ENCODE assay signal across 8 cellular contexts in genomic region chr1:27430903-27431653, GRCh38. TPM values are rescaled to one million over a fixed set of nuclear protein-coding genes. Genes with fewer than 3 reads are reported as not detected.
DNase-seq lines count a peak whose midpoint lies in the region; ATAC-seq and TF ChIP-seq lines count a peak whose summit lies in the region.

No MANE protein-coding gene starts in this region.

- H3K36me3 ChIP-seq in sigmoid colon (peaks cover 0 to 10% (median 0%) of the 10 kb centered on the region in 4 donors), MG63 (peaks cover 25% of the 10 kb centered on the region)

- H3K4me1 Mint-ChIP-seq in H9, result peaks cover 39 to 41% of the 10 kb centered on the region in 2 experiments
- H3K4me1 Mint-ChIP-seq in T-helper 2 cell treated with Interferon-gamma antibody and Interleukin-4, amounts not matched to agents 5 μg/mL and 100 μg/mL, for 36 hours (ENCODE audit: low read depth), result peaks cover 63% of the 10 kb centered on the region

- no peak overlapping the region for H3K18ac ChIP-seq in H9 (ENCODE audit: insufficient read length, low read depth, low read length)

- H2BK5ac ChIP-seq in H9 (ENCODE audit: insufficient read length, low read length), result peak overlapping the region; percentile 46

- H3K9me3 ChIP-seq in H9 (ENCODE audit: control insufficient read depth, low read depth, low read length), result no peaks in the 10 kb centered on the region
- no peaks in the 10 kb centered on the region for H3K9me3 ChIP-seq in sigmoid colon
- H3K9me3 ChIP-seq in MG63, result no peaks in the 10 kb centered on the region

- no peak overlapping the region for H3K9ac ChIP-seq in H9 (ENCODE audit: extremely low read depth, insufficient read length, low read length)

- no peaks in the 10 kb centered on the region for H3K27me3 ChIP-seq in H9 (ENCODE audit: insufficient read depth, low read length)
- H3K27me3 ChIP-seq in sigmoid colon, result no peaks in the 10 kb centered on the region
- no peaks in the 10 kb centered on the region for H3K27me3 ChIP-seq in MG63

- peaks cover 7 to 15% (median 14%) of the 10 kb centered on the region in 3 experiments; a peak in 6 of 7 replicates for H3K36me3 Mint-ChIP-seq in H9 (ENCODE audit: insufficient read depth in 1 of 3, low read depth in 3 of 3)
- peaks cover 23% of the 10 kb centered on the region for H3K36me3 Mint-ChIP-seq in T-helper 2 cell treated with Interferon-gamma antibody and Interleukin-4, amounts not matched to agents 5 μg/mL and 100 μg/mL, for 36 hours (ENCODE audit: low read depth)

- no peak overlapping the region for H3K56ac ChIP-seq in H9 (ENCODE audit: insufficient read length, low read depth, low read length)

- no peak overlapping the region for H4K5ac ChIP-seq in H9 (ENCODE audit: insufficient read length, low read depth, low read length)

- no peaks in the 10 kb centered on the region for H3K23me2 ChIP-seq in H9 (ENCODE audit: insufficient read length, low read depth, low read length, poor library complexity, severe bottlenecking)

- DNase-seq in H9, result no peak
- DNase-seq in T-helper 2 cell treated with Interferon-gamma antibody and Interleukin-4, amounts not matched to agents 5 μg/mL and 100 μg/mL, for 36 hours (ENCODE audit: low spot score), result peak; percentile 15
- peak; percentile 49 for DNase-seq in fibroblast of the aortic adventitia (ENCODE audit: low read depth)
- no peak for DNase-seq in sigmoid colon
- no peak for DNase-seq in MG63
- DNase-seq in DMS153 (lab: John Stamatoyannopoulos, UW), result no peak
- DNase-seq in stimulated activated CD4-positive, alpha-beta T cell treated with anti-CD3 and anti-CD28 coated beads, Interleukin-2, amount 100 ng/mL, for 24 hours, result no peak

- H2BK20ac ChIP-seq in H9 (ENCODE audit: low read depth, low read length, poor library complexity, severe bottlenecking), result no peak overlapping the region

- H2BK15ac ChIP-seq in H9 (ENCODE audit: low read depth, low read length), result no peak overlapping the region

- H4K91ac ChIP-seq in H9 (ENCODE audit: insufficient read length, low read depth, low read length), result no peak overlapping the region

- ATAC-seq in HG03354 (IDR thresholded peaks at IDR 0.05; ENCODE audit: poor library complexity, severe bottlenecking, unreplicated experiment), result no peak

- no peak overlapping the region for H3K4me2 ChIP-seq in H9 (ENCODE audit: insufficient read depth, insufficient read length, low read length)

- H3K4me3 ChIP-seq in fibroblast of the aortic adventitia (ENCODE audit: low read depth, low read length), result no peak overlapping the region
- no peak overlapping the region for H3K4me3 ChIP-seq in sigmoid colon
- H3K4me3 ChIP-seq in MG63, result no peak overlapping the region

- no CpG with 5 or more reads among the region's 1 CpG for WGBS in H9 (ENCODE audit: extremely low coverage, insufficient read length, low lambda C conversion rate)
- WGBS in sigmoid colon, 2 donors, result 47 to 65% methylated on average over 1 of the region's 1 CpG

- TF ChIP-seq EP300 in sigmoid colon (IDR thresholded peaks at IDR 0.05), result peak in 1 of 4 donors; percentile 51

- H3K27ac ChIP-seq in H9 (ENCODE audit: insufficient read length, low read depth, low read length) (peak overlapping the region; percentile 51), sigmoid colon (peak overlapping the region; percentile 75 to 87 (median 82))

- H3K4me3 Mint-ChIP-seq in H9, result no peak overlapping the region; a peak in 1 of 5 replicates
- H3K4me3 Mint-ChIP-seq in T-helper 2 cell treated with Interferon-gamma antibody and Interleukin-4, amounts not matched to agents 5 μg/mL and 100 μg/mL, for 36 hours, result peak overlapping the region; percentile 71

- H2BK120ac ChIP-seq in H9 (ENCODE audit: low read depth, low read length, poor library complexity, severe bottlenecking), result no peak overlapping the region

- no peak overlapping the region for H3K23ac ChIP-seq in H9 (ENCODE audit: insufficient read length, low read depth, low read length)

- no peak for TF ChIP-seq POLR2A in sigmoid colon (IDR thresholded peaks at IDR 0.05)

- no peaks in the 10 kb centered on the region for H4K20me1 ChIP-seq in H9 (ENCODE audit: control insufficient read depth, insufficient read depth, insufficient read length)

- H3K27me3 Mint-ChIP-seq in H9 (ENCODE audit: low read depth), result no peaks in the 10 kb centered on the region
- no peaks in the 10 kb centered on the region for H3K27me3 Mint-ChIP-seq in T-helper 2 cell treated with Interferon-gamma antibody and Interleukin-4, amounts not matched to agents 5 μg/mL and 100 μg/mL, for 36 hours (ENCODE audit: low read depth)

- H3K4me1 ChIP-seq in H9 (ENCODE audit: insufficient read depth, low read length) (peaks cover 15% of the 10 kb centered on the region; the same call in 1 of the 2 replicates), sigmoid colon (peaks cover 0 to 94% (median 81%) of the 10 kb centered on the region in 4 donors)

- no peak overlapping the region for H2BK12ac ChIP-seq in H9 (ENCODE audit: insufficient read length, low read depth, low read length)

- H4K8ac ChIP-seq in H9 (replicated peaks; ENCODE audit: insufficient read length, low read depth, low read length), result no peak overlapping the region

- no peak overlapping the region for H3K4ac ChIP-seq in H9 (ENCODE audit: low read depth, low read length)

- TF ChIP-seq CTCF in H9 (conservative IDR thresholded peaks at IDR 0.05) (no peak), fibroblast of the aortic adventitia (IDR thresholded peaks at IDR 0.05; ENCODE audit: insufficient read depth, low read length) (peak; percentile 9), sigmoid colon (IDR thresholded peaks at IDR 0.05) (no peak)

- no peak overlapping the region for H2AFZ ChIP-seq in H9 (ENCODE audit: low read length)

- no peak overlapping the region for H3T11ph ChIP-seq in H9 (ENCODE audit: low read length)

- H3K79me1 ChIP-seq in H9 (ENCODE audit: insufficient read depth, low read depth, low read length, poor library complexity, severe bottlenecking), result peaks cover 3% of the 10 kb centered on the region

- no peaks in the 10 kb centered on the region for H3K9me3 Mint-ChIP-seq in H9
- H3K9me3 Mint-ChIP-seq in T-helper 2 cell treated with Interferon-gamma antibody and Interleukin-4, amounts not matched to agents 5 μg/mL and 100 μg/mL, for 36 hours, result no peaks in the 10 kb centered on the region

- H3K14ac ChIP-seq in H9 (ENCODE audit: insufficient read depth, low read length), result no peak overlapping the region

- H3K27ac Mint-ChIP-seq in H9, result peak overlapping the region; percentile 81 to 95 (median 87)
- peak overlapping the region; percentile 75 for H3K27ac Mint-ChIP-seq in T-helper 2 cell treated with Interferon-gamma antibody and Interleukin-4, amounts not matched to agents 5 μg/mL and 100 μg/mL, for 36 hours

- peaks cover 9% of the 10 kb centered on the region; the same call in 1 of the 2 replicates for H3K79me2 ChIP-seq in H9 (ENCODE audit: insufficient read depth, low read length)

- intact Hi-C loops in sigmoid colon (cut with DNase I), result loop anchor here (5.0 kb wide), 1 partner anchor 36 kb away; no protein-coding TSS in a partner anchor

- no peak overlapping the region for H2AK5ac ChIP-seq in H9 (ENCODE audit: insufficient read length, low read length)

RNA-seq across cellular contexts. Expression of gene GPR3, which starts 38.7 kb away (rescaled TPM):
- total RNA-seq in H9 (2021) (4.3 and 4.4 TPM in 2 replicates), fibroblast of the aortic adventitia (ENCODE audit: low replicate concordance) (0.99 TPM in 1 of 2 replicates, not detected in the other), sigmoid colon (1 to 10 TPM in 1 of 4 donors, under 1 TPM in 1, not detected in 2; 0.36 to 2.0 TPM)
- under 1 TPM in 1 of 3 donors, not detected in 2; 0.54 TPM for polyA plus RNA-seq in sigmoid colon
- not detected in 2 replicates for total RNA-seq in MG63 (2014; rRNA removed; shearing (Covaris generic); ENCODE audit: low replicate concordance)

RNA-seq across cellular contexts. Expression of gene CD164L2, which starts 47.9 kb away (rescaled TPM):
- 1.2 and 1.5 TPM in 2 replicates for total RNA-seq in H9 (2021)
- total RNA-seq in fibroblast of the aortic adventitia (ENCODE audit: low replicate concordance), result not detected in 2 replicates
- not detected for total RNA-seq in sigmoid colon
- polyA plus RNA-seq in sigmoid colon, result 1 to 10 TPM in 2 of 3 donors, not detected in 1; 1.2 to 1.9 TPM
- total RNA-seq in MG63 (2014; rRNA removed; shearing (Covaris generic); ENCODE audit: low replicate concordance), result not detected in 2 replicates

RNA-seq across cellular contexts. Expression of gene FCN3, which starts 56.5 kb away (rescaled TPM):
- 0.22 TPM in 2 replicates for total RNA-seq in H9 (2021)
- not detected in 2 replicates for total RNA-seq in fibroblast of the aortic adventitia (ENCODE audit: low replicate concordance)
- 1 to 10 TPM in 3 of 4 donors, under 1 TPM in 1; 0.49 to 4.5 (median 1.8) TPM for total RNA-seq in sigmoid colon
- polyA plus RNA-seq in sigmoid colon, result 1 to 10 TPM; 1.2 to 4.6 (median 4.1) TPM
- total RNA-seq in MG63 (2014; rRNA removed; shearing (Covaris generic); ENCODE audit: low replicate concordance), result not detected in 2 replicates

RNA-seq across cellular contexts. Expression of gene WASF2, which starts 58.9 kb away (rescaled TPM):
- 65.9 and 69.2 TPM in 2 replicates for total RNA-seq in H9 (2021)
- 33.0 and 37.9 TPM in 2 replicates for total RNA-seq in fibroblast of the aortic adventitia (ENCODE audit: low replicate concordance)
- 10 to 100 TPM; 43.9 to 63.2 (median 59.9) TPM for total RNA-seq in sigmoid colon
- 10 to 100 TPM; 30.0 to 69.6 (median 30.5) TPM for polyA plus RNA-seq in sigmoid colon
- total RNA-seq in MG63 (2014; rRNA removed; shearing (Covaris generic); ENCODE audit: low replicate concordance), result 13.9 and 15.5 TPM in 2 replicates

Comparison
In these comparisons a context has a peak if more than half of its experiments do, and no peak if none do; other contexts are left out.
1. DNase-seq: peak in T-helper 2 cell treated with Interferon-gamma antibody and Interleukin-4, amounts not matched to agents 5 μg/mL and 100 μg/mL, for 36 hours (single experiment) and fibroblast of the aortic adventitia (single experiment); none in H9 (single experiment), sigmoid colon (single experiment), MG63 (single experiment), DMS153 (single experiment) and stimulated activated CD4-positive, alpha-beta T cell treated with anti-CD3 and anti-CD28 coated beads, Interleukin-2, amount 100 ng/mL, for 24 hours (0 of 2).